8 cellular contexts compared by ENCODE assay signal in the genomic region with DNA sequence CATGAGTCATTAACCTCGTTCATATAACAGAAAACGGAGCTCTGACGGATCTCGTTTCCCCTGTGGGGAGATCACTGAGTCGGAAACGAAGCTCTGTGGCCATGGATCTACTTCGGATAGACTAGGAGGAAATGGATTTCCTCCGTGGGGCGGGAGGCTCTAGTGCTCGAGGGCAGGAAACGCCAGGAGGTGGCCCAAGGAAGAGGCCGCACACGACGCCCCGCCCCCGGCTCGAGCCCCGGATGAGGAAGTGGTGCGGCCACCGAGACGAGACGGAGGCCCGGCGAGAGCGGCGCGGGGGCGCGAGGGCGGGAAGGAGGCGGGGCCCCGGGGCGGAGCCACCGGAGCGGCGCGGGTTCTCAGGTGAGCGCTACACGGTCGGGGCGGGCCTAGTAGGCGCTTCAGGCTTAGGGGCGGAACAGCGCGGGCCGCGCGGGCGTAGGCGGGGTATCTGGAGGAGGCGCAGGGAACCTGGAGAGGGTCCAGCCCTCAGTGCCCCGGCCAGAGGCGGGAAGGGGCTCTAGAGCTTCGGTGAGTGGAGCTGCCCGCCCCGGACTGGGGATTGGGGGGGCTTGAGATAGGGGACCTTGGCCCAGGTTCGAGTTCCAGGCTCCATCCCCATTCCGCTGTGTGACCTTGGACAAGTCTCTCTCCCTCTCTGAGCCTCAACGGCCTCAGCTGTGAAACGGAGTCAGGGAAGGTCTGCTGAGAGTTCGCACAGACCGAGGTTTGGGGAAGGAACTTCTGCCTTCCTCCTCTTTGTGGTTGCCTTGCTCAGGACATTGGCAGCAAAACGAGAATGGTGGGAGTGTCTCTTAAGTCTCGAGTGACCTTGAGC. TPM values are rescaled to one million over a fixed set of nuclear protein-coding genes. Genes with fewer than 3 reads are reported as not detected.
DNase-seq lines count a peak whose midpoint lies in the region; ATAC-seq and TF ChIP-seq lines count a peak whose summit lies in the region.

TSS of gene DEPDC5 (plus strand) at position 386 of the 838 bp plus-strand sequence. CDS start 903 bp downstream, outside the sequence.

- H3K36me3 Mint-ChIP-seq in activated T-helper 2 cell treated with anti-CD3 and anti-CD28 coated beads, Interferon-gamma antibody, Interleukin-2, Interleukin-4, amounts not matched to agents 10 μg/mL and 5 μg/mL and 100 μg/mL, durations not matched to agents 14 hours and 24 hours and 36 hours (ENCODE audit: low read depth) = peaks cover 3% of the 10 kb centered on the region
- H3K36me3 Mint-ChIP-seq in naive thymus-derived CD8-positive, alpha-beta T cell = peaks cover 0 to 12% (median 0%) of the 10 kb centered on the region in 3 donors

- H3F3A ChIP-seq in Loucy (ENCODE audit: low read depth) = no peaks in the 10 kb centered on the region; the same call in 1 of the 2 replicates

- H3K27me3 Mint-ChIP-seq in activated T-helper 2 cell treated with anti-CD3 and anti-CD28 coated beads, Interferon-gamma antibody, Interleukin-2, Interleukin-4, amounts not matched to agents 10 μg/mL and 5 μg/mL and 100 μg/mL, durations not matched to agents 14 hours and 24 hours and 36 hours (ENCODE audit: low read depth) = no peaks in the 10 kb centered on the region
- no peaks in the 10 kb centered on the region for H3K27me3 Mint-ChIP-seq in naive thymus-derived CD8-positive, alpha-beta T cell

- ATAC-seq in RWPE2 (ENCODE audit: low read depth) = peak; percentile 80
- peak; percentile 76 to 79 for ATAC-seq in naive thymus-derived CD8-positive, alpha-beta T cell

- H3K9me3 Mint-ChIP-seq in activated T-helper 2 cell treated with anti-CD3 and anti-CD28 coated beads, Interferon-gamma antibody, Interleukin-2, Interleukin-4, amounts not matched to agents 10 μg/mL and 5 μg/mL and 100 μg/mL, durations not matched to agents 14 hours and 24 hours and 36 hours = no peaks in the 10 kb centered on the region
- H3K9me3 Mint-ChIP-seq in naive thymus-derived CD8-positive, alpha-beta T cell = no peaks in the 10 kb centered on the region

- peaks cover 37% of the 10 kb centered on the region for H3K4me1 Mint-ChIP-seq in activated T-helper 2 cell treated with anti-CD3 and anti-CD28 coated beads, Interferon-gamma antibody, Interleukin-2, Interleukin-4, amounts not matched to agents 10 μg/mL and 5 μg/mL and 100 μg/mL, durations not matched to agents 14 hours and 24 hours and 36 hours (ENCODE audit: low read depth)
- peaks cover 21 to 47% (median 42%) of the 10 kb centered on the region in 4 donors for H3K4me1 Mint-ChIP-seq in naive thymus-derived CD8-positive, alpha-beta T cell

- peak within 1 kb of the TSS; percentile 80 for H3K4me3 ChIP-seq in Loucy (ENCODE audit: low read length, poor library complexity, severe bottlenecking)
- H3K4me3 ChIP-seq in RWPE2 (ENCODE audit: severe bottlenecking) = peak within 1 kb of the TSS; percentile 63
- H3K4me3 ChIP-seq in fibroblast of mammary gland (ENCODE audit: control insufficient read depth, low read depth, low read length) = peak within 1 kb of the TSS; percentile 73

- no peaks in the 10 kb centered on the region for H3K27me3 ChIP-seq in Loucy (ENCODE audit: insufficient read depth, low read length, poor library complexity, severe bottlenecking)
- no peaks in the 10 kb centered on the region for H3K27me3 ChIP-seq in RWPE2 (ENCODE audit: insufficient read depth, poor library complexity, severe bottlenecking)

- no peaks in the 10 kb centered on the region for H3K9me3 ChIP-seq in Loucy (ENCODE audit: insufficient read depth, low read depth, low read length)
- H3K9me3 ChIP-seq in RWPE2 (ENCODE audit: severe bottlenecking) = no peaks in the 10 kb centered on the region

- POLR2A ChIA-PET in naive thymus-derived CD8-positive, alpha-beta T cell (lab: Charles Lee) = interaction anchor here (0.6 to 2.1 kb wide), 12 partner anchors 11 to 813 kb away, joined by 3 to 13 read pairs (median 3); partner anchors contain the start of genes FBXO7, MORC2, PATZ1 and PISD

- H3K4me1 ChIP-seq in Loucy (ENCODE audit: insufficient read depth, low read length, poor library complexity, severe bottlenecking) (peaks cover 49% of the 10 kb centered on the region), RWPE2 (ENCODE audit: insufficient read depth, poor library complexity, severe bottlenecking) (peaks cover 13% of the 10 kb centered on the region)

- peak within 1 kb of the TSS; percentile 92 for H3K9ac ChIP-seq in Loucy (ENCODE audit: low read depth, low read length, poor library complexity, severe bottlenecking)

- H3K36me3 ChIP-seq in Loucy (ENCODE audit: insufficient read depth, low read length) = no peaks in the 10 kb centered on the region
- H3K36me3 ChIP-seq in RWPE2 (ENCODE audit: low read depth) = peaks cover 8% of the 10 kb centered on the region

- H3K79me2 ChIP-seq in Loucy (ENCODE audit: insufficient read depth, low read length) = peaks cover 32% of the 10 kb centered on the region

- H3K27ac Mint-ChIP-seq in activated T-helper 2 cell treated with anti-CD3 and anti-CD28 coated beads, Interferon-gamma antibody, Interleukin-2, Interleukin-4, amounts not matched to agents 10 μg/mL and 5 μg/mL and 100 μg/mL, durations not matched to agents 14 hours and 24 hours and 36 hours = peak within 1 kb of the TSS; percentile 99
- peak within 1 kb of the TSS; percentile 94 to 100 (median 100) for H3K27ac Mint-ChIP-seq in naive thymus-derived CD8-positive, alpha-beta T cell

- no peaks in the 10 kb centered on the region for H3K9me2 ChIP-seq in Loucy (replicated peaks; ENCODE audit: low read depth, low read length)

- H3K27ac ChIP-seq in RWPE2 (ENCODE audit: poor library complexity, severe bottlenecking) = peak within 1 kb of the TSS; percentile 82

- TF ChIP-seq CTCF in Loucy (conservative IDR thresholded peaks at IDR 0.05; ENCODE audit: low read length) (no peak), RWPE2 (IDR thresholded peaks at IDR 0.05; ENCODE audit: poor library complexity, severe bottlenecking) (no peak), fibroblast of mammary gland (conservative IDR thresholded peaks at IDR 0.05; ENCODE audit: control insufficient read depth, insufficient read depth, low read depth, low read length) (no peak)

- H4K20me1 ChIP-seq in Loucy (ENCODE audit: insufficient read depth, low read length, poor library complexity, severe bottlenecking) = no peaks in the 10 kb centered on the region

- peak; percentile 98 for DNase-seq in Daoy (ENCODE audit: low read depth)
- peak; percentile 86 for DNase-seq in GOT3 (lab: John Stamatoyannopoulos, UW)
- DNase-seq in RWPE2 (ENCODE audit: low spot score) = peak; percentile 94
- peak; percentile 97 for DNase-seq in activated T-helper 2 cell treated with anti-CD3 and anti-CD28 coated beads, Interferon-gamma antibody, Interleukin-2, Interleukin-4, amounts not matched to agents 10 μg/mL and 5 μg/mL and 100 μg/mL, durations not matched to agents 14 hours and 24 hours and 36 hours (ENCODE audit: low spot score)
- DNase-seq in fibroblast of mammary gland (ENCODE audit: low read depth) = peak; percentile 86
- peak; percentile 90 to 98 (median 96) for DNase-seq in naive thymus-derived CD8-positive, alpha-beta T cell
- peak; percentile 92 to 96 (median 94) for DNase-seq in stimulated activated naive CD4-positive, alpha-beta T cell (lab: John Stamatoyannopoulos, UW)

- intact Hi-C loops in activated T-helper 2 cell treated with anti-CD3 and anti-CD28 coated beads, Interferon-gamma antibody, Interleukin-2, Interleukin-4, amounts not matched to agents 10 μg/mL and 5 μg/mL and 100 μg/mL, durations not matched to agents 14 hours and 24 hours and 36 hours (cut with micrococcal nuclease) = loop anchor here (5.0 kb wide), 3 partner anchors 77 to 462 kb away; partner anchors contain the start of genes PIK3IP1 and PISD

- H3K4me3 Mint-ChIP-seq in activated T-helper 2 cell treated with anti-CD3 and anti-CD28 coated beads, Interferon-gamma antibody, Interleukin-2, Interleukin-4, amounts not matched to agents 10 μg/mL and 5 μg/mL and 100 μg/mL, durations not matched to agents 14 hours and 24 hours and 36 hours (ENCODE audit: low read depth) = peak within 1 kb of the TSS; percentile 81
- peak within 1 kb of the TSS; percentile 86 to 97 (median 95) for H3K4me3 Mint-ChIP-seq in naive thymus-derived CD8-positive, alpha-beta T cell

- H2AFZ ChIP-seq in Loucy (ENCODE audit: low read length) = peak within 1 kb of the TSS; percentile 61

- H3K4me2 ChIP-seq in Loucy (ENCODE audit: low read depth, low read length, poor library complexity, severe bottlenecking) = peak within 1 kb of the TSS; percentile 87

RNA-seq across cellular contexts. Expression of gene DEPDC5, which starts in this region (rescaled TPM):
- 6.3 and 12.5 TPM in 2 replicates for total RNA-seq in Daoy (2014; rRNA removed; shearing (Covaris generic))
- 33.2 and 37.6 TPM in 2 replicates for total RNA-seq in activated T-helper 2 cell treated with anti-CD3 and anti-CD28 coated beads, Interferon-gamma antibody, Interleukin-2, Interleukin-4, amounts not matched to agents 10 μg/mL and 5 μg/mL and 100 μg/mL, durations not matched to agents 14 hours and 24 hours and 36 hours
- 10 to 100 TPM; 41.4 to 52.4 TPM for total RNA-seq in naive thymus-derived CD8-positive, alpha-beta T cell
- polyA plus RNA-seq in naive thymus-derived CD8-positive, alpha-beta T cell = 10 to 100 TPM in 1 of 3 donors, 1 to 10 TPM in 2; 3.9 to 10.6 (median 4.5) TPM

Comparison
In these comparisons a context has a peak if more than half of its experiments do, and no peak if none do; other contexts are left out.
1. Peak in every context shown above with its lines: DNase-seq, ATAC-seq, H3K4me3 ChIP-seq and H3K27ac ChIP-seq.